In genomic region chr11:130163346-130164220, GRCh38 we compare ENCODE assay signal across 10 cellular contexts. TPM values are rescaled to one million over a fixed set of nuclear protein-coding genes. Genes with fewer than 3 reads are reported as not detected.
DNase-seq lines count a peak whose midpoint lies in the region; ATAC-seq, FAIRE-seq and TF ChIP-seq lines count a peak whose summit lies in the region.
"Had no signal": no experiment of that assay in that cellular context is flagged by ENCODE, and none has a peak within 500 bp of the region (broad histone marks: within the 10 kb centered on the region; RNA-seq: fewer than 3 reads in every experiment).

No MANE protein-coding gene starts in this region.

- H3K36me3 ChIP-seq in muscle layer of duodenum (ENCODE audit: control insufficient read depth in 1 of 2, insufficient read depth in 2 of 2, low read length in 2 of 2) = no peaks in the 10 kb centered on the region

- peak; percentile 71 for DNase-seq in DMS53 treated with DMSO at 0.1 percent for 48 hours (lab: John Stamatoyannopoulos, UW; ENCODE audit: unreplicated experiment)
- peak; percentile 29 for DNase-seq in NCI-H2196 treated with DMSO at 0.1 percent for 48 hours (lab: John Stamatoyannopoulos, UW; ENCODE audit: unreplicated experiment)
- DNase-seq in cardiac fibroblast (ENCODE audit: low read depth in 2 of 2) = no peak
- DNase-seq in activated CD4-positive, alpha-beta T cell treated with anti-CD3 and anti-CD28 coated beads, Interleukin-2, amount 10 ng/mL, durations not matched to agents 24 days and 14 days = no peak
- DNase-seq in H54 (ENCODE audit: insufficient read length, low spot score) = no peak
- no peak for DNase-seq in stimulated activated effector memory CD8-positive, alpha-beta T cell treated with anti-CD3 and anti-CD28 coated beads, Interleukin-12 subunit alpha, Interleukin-12 subunit beta, amount 100 ng/mL, for 72 hours (ENCODE audit: low spot score in 2 of 2)
- no peak for DNase-seq in H4 (ENCODE audit: low spot score)
- DNase-seq: activated effector memory CD4-positive, alpha-beta T cell treated with anti-CD3 and anti-CD28 coated beads, Interleukin-2, amount 50 U/mL, for 16 hours had no signal

- H3K4me3 ChIP-seq in cardiac fibroblast (replicated peaks in 1 of 2; ENCODE audit: low read depth in 2 of 2, low read length in 2 of 2) (no peak overlapping the region), muscle layer of duodenum (ENCODE audit: low read depth in 1 of 2, low read length in 2 of 2) (no peak overlapping the region)

- no peak overlapping the region for H3K4me3 Mint-ChIP-seq in activated CD4-positive, alpha-beta T cell treated with anti-CD3 and anti-CD28 coated beads, Interleukin-2, amount 10 ng/mL, durations not matched to agents 24 days and 14 days
- no peak overlapping the region for H3K4me3 Mint-ChIP-seq in stimulated activated effector memory CD8-positive, alpha-beta T cell treated with anti-CD3 and anti-CD28 coated beads, Interleukin-12 subunit alpha, Interleukin-12 subunit beta, amount 100 ng/mL, for 72 hours

- H3K27me3 ChIP-seq in muscle layer of duodenum (ENCODE audit: low read depth, low read length) = no peaks in the 10 kb centered on the region

- FAIRE-seq in H54 (lab: Jason Lieb, UNC) = no peak
- FAIRE-seq: HTR-8/SVneo had no signal

- no peak for ATAC-seq in stimulated activated effector memory CD8-positive, alpha-beta T cell treated with anti-CD3 and anti-CD28 coated beads, Interleukin-12 subunit alpha, Interleukin-12 subunit beta, amount 100 ng/mL, for 72 hours

- no peak overlapping the region for H3K27ac Mint-ChIP-seq in activated CD4-positive, alpha-beta T cell treated with anti-CD3 and anti-CD28 coated beads, Interleukin-2, amount 10 ng/mL, durations not matched to agents 24 days and 14 days
- no peak overlapping the region for H3K27ac Mint-ChIP-seq in stimulated activated effector memory CD8-positive, alpha-beta T cell treated with anti-CD3 and anti-CD28 coated beads, Interleukin-12 subunit alpha, Interleukin-12 subunit beta, amount 100 ng/mL, for 72 hours

- no peaks in the 10 kb centered on the region for H3K9me3 Mint-ChIP-seq in activated CD4-positive, alpha-beta T cell treated with anti-CD3 and anti-CD28 coated beads, Interleukin-2, amount 10 ng/mL, durations not matched to agents 24 days and 14 days
- no peaks in the 10 kb centered on the region for H3K9me3 Mint-ChIP-seq in stimulated activated effector memory CD8-positive, alpha-beta T cell treated with anti-CD3 and anti-CD28 coated beads, Interleukin-12 subunit alpha, Interleukin-12 subunit beta, amount 100 ng/mL, for 72 hours

- peaks cover 2% of the 10 kb centered on the region for H3K4me1 Mint-ChIP-seq in activated CD4-positive, alpha-beta T cell treated with anti-CD3 and anti-CD28 coated beads, Interleukin-2, amount 10 ng/mL, durations not matched to agents 24 days and 14 days
- H3K4me1 Mint-ChIP-seq in stimulated activated effector memory CD8-positive, alpha-beta T cell treated with anti-CD3 and anti-CD28 coated beads, Interleukin-12 subunit alpha, Interleukin-12 subunit beta, amount 100 ng/mL, for 72 hours = peaks cover 18% of the 10 kb centered on the region

- TF ChIP-seq POLR2A in H54 (IDR thresholded peaks at IDR 0.05; ENCODE audit: low read depth, low read length) = no peak

- peak overlapping the region; percentile 33 for H3K27ac ChIP-seq in muscle layer of duodenum (ENCODE audit: low read length)

- H3K4me1 ChIP-seq in muscle layer of duodenum (ENCODE audit: control insufficient read depth in 1 of 2, insufficient read depth in 2 of 2, low read length in 2 of 2) = peaks cover 0 to 5% of the 10 kb centered on the region in 2 donors

- peak; percentile 3 for TF ChIP-seq CTCF in cardiac fibroblast (IDR thresholded peaks at IDR 0.05; ENCODE audit: low read depth, low read length)

- peaks cover 42% of the 10 kb centered on the region for H3K27me3 Mint-ChIP-seq in activated CD4-positive, alpha-beta T cell treated with anti-CD3 and anti-CD28 coated beads, Interleukin-2, amount 10 ng/mL, durations not matched to agents 24 days and 14 days

- peaks cover 2% of the 10 kb centered on the region for H3K36me3 Mint-ChIP-seq in activated CD4-positive, alpha-beta T cell treated with anti-CD3 and anti-CD28 coated beads, Interleukin-2, amount 10 ng/mL, durations not matched to agents 24 days and 14 days (ENCODE audit: low read depth)
- no peaks in the 10 kb centered on the region for H3K36me3 Mint-ChIP-seq in stimulated activated effector memory CD8-positive, alpha-beta T cell treated with anti-CD3 and anti-CD28 coated beads, Interleukin-12 subunit alpha, Interleukin-12 subunit beta, amount 100 ng/mL, for 72 hours

- intact Hi-C loops in activated CD4-positive, alpha-beta T cell treated with anti-CD3 and anti-CD28 coated beads, Interleukin-2, amount 10 ng/mL, durations not matched to agents 24 days and 14 days (cut with micrococcal nuclease) = no loop called here

- no peaks in the 10 kb centered on the region for H3K9me3 ChIP-seq in muscle layer of duodenum (ENCODE audit: control insufficient read depth in 1 of 2, low read length in 2 of 2)

RNA-seq across cellular contexts. Expression of gene ST14, which starts 4.0 kb away (rescaled TPM):
- total RNA-seq in activated CD4-positive, alpha-beta T cell treated with anti-CD3 and anti-CD28 coated beads, Interleukin-2, amount 10 ng/mL, durations not matched to agents 24 days and 14 days = 0.14 TPM in 1 of 2 replicates, not detected in the other
- total RNA-seq in H4 (2014; rRNA removed; shearing (Covaris generic)) = 0.02 and 0.10 TPM in 2 replicates

Comparison
In these comparisons a context has a peak if more than half of its experiments do, and no peak if none do; other contexts are left out.
1. DNase-seq: peak in DMS53 treated with DMSO at 0.1 percent for 48 hours (single experiment) and NCI-H2196 treated with DMSO at 0.1 percent for 48 hours (single experiment); none in cardiac fibroblast (0 of 2), activated CD4-positive, alpha-beta T cell treated with anti-CD3 and anti-CD28 coated beads, Interleukin-2, amount 10 ng/mL, durations not matched to agents 24 days and 14 days (single experiment), H54 (single experiment), stimulated activated effector memory CD8-positive, alpha-beta T cell treated with anti-CD3 and anti-CD28 coated beads, Interleukin-12 subunit alpha, Interleukin-12 subunit beta, amount 100 ng/mL, for 72 hours (0 of 2) and H4 (single experiment).